3 cellular contexts compared by ENCODE assay signal in genomic region chr2:230282936-230283335, GRCh38.
TF ChIP-seq lines count a peak whose summit lies in the region.

No MANE protein-coding gene starts in this region.

TF ChIP-seq in A549, 52 proteins besides CTCF, POLR2A, EP300 and RAD21:
- TF ChIP-seq RCOR1 (IDR thresholded peaks at IDR 0.05; ENCODE audit: low read depth, low read length): no peak
- TF ChIP-seq MAFK (IDR thresholded peaks at IDR 0.05; ENCODE audit: partially characterized antibody): peak; percentile 67
- TF ChIP-seq JUNB (IDR thresholded peaks at IDR 0.05): no peak
- no peak for TF ChIP-seq NFE2L2 (conservative IDR thresholded peaks at IDR 0.05; ENCODE audit: low read length)
- TF ChIP-seq NR3C1 (IDR thresholded peaks at IDR 0.05): no peak
- no peak for TF ChIP-seq ZNF302 (CRISPR knock-in tag; IDR thresholded peaks at IDR 0.05)
- TF ChIP-seq POLR2AphosphoS2 (conservative IDR thresholded peaks at IDR 0.05; ENCODE audit: low read length): no peak
- no peak for TF ChIP-seq KDM5A (IDR thresholded peaks at IDR 0.05)

TF ChIP-seq in IMR-90, 13 proteins besides CTCF, POLR2A, EP300 and RAD21:
- TF ChIP-seq BHLHE40 (IDR thresholded peaks at IDR 0.05; ENCODE audit: low read depth, low read length) (no peak), CEBPB (IDR thresholded peaks at IDR 0.05; ENCODE audit: low read depth, low read length) (no peak), ELK1 (IDR thresholded peaks at IDR 0.05; ENCODE audit: borderline replicate concordance, low read depth, low read length) (no peak), RCOR1 (IDR thresholded peaks at IDR 0.05; ENCODE audit: insufficient replicate concordance, low read length) (no peak), SMC3 (IDR thresholded peaks at IDR 0.05; ENCODE audit: low read depth, low read length) (no peak), MAFK (IDR thresholded peaks at IDR 0.05; ENCODE audit: low read depth, low read length) (peak; percentile 71), NFE2L2 (IDR thresholded peaks at IDR 0.05; ENCODE audit: low read depth, low read length) (no peak), CHD1 (IDR thresholded peaks at IDR 0.05; ENCODE audit: low read depth, low read length) (no peak)

TF ChIP-seq in K562, 482 proteins besides CTCF, POLR2A, EP300 and RAD21:
- TF ChIP-seq ZNF12 (CRISPR knock-in tag; IDR thresholded peaks at IDR 0.05) (no peak), ZFP1 (CRISPR knock-in tag; IDR thresholded peaks at IDR 0.05) (no peak), ZNF316 (IDR thresholded peaks at IDR 0.05) (peak; percentile 88), MAFG (tag; conservative IDR thresholded peaks at IDR 0.05) (peak; percentile 80), C11orf30 (IDR thresholded peaks at IDR 0.05; ENCODE audit: low read depth) (peak; percentile 85), MAFK (IDR thresholded peaks at IDR 0.05; ENCODE audit: low read length) (peak; percentile 82), NFE2 (IDR thresholded peaks at IDR 0.05; ENCODE audit: low read depth) (0 out of 2 replicates have a peak, but pooled peaks have one; percentile 15), NR1H2 (CRISPR knock-in tag; IDR thresholded peaks at IDR 0.05) (no peak), ZNF655 (CRISPR knock-in tag; IDR thresholded peaks at IDR 0.05) (no peak), E2F4 (CRISPR knock-in tag; IDR thresholded peaks at IDR 0.05; ENCODE audit: low read depth) (no peak), ZNF143 (CRISPR knock-in tag; IDR thresholded peaks at IDR 0.05) (no peak), MAFF (IDR thresholded peaks at IDR 0.05; ENCODE audit: low read length) (peak; percentile 72), ARID3A (IDR thresholded peaks at IDR 0.05; ENCODE audit: borderline replicate concordance, low read depth, low read length) (no peak)
